Comparison of ENCODE assay signal across 29 cellular contexts in the genomic region with DNA sequence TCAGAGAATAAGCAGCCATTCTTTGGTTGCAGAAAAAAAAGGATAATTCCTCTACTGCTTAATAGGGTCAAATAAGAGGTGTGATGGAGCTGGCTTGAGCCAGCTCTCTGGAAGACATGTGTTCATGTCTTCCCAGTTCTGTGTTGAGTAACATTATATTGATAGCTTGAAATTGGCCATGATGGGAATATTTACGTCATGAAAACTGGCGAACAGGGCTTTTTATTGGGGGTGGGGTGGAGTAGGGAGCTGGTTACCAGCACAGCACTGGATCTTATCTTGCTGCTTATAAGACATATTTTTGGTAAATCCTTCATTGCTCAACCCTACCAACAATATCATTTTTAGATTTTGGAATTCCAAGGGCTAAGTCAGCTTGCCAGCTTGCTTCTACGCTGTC. TPM values are rescaled to one million over a fixed set of nuclear protein-coding genes. Genes with fewer than 3 reads are reported as not detected.
DNase-seq lines count a peak whose midpoint lies in the region; ATAC-seq and TF ChIP-seq lines count a peak whose summit lies in the region.
"Had no signal": no experiment of that assay in that cellular context is flagged by ENCODE, and none has a peak within 500 bp of the region (broad histone marks: within the 10 kb centered on the region; RNA-seq: fewer than 3 reads in every experiment).

No MANE protein-coding gene starts in this region.

- no peaks in the 10 kb centered on the region for H3K79me2 ChIP-seq in GM23338 (replicated peaks; ENCODE audit: insufficient read depth)

- no peaks in the 10 kb centered on the region for H3K79me1 ChIP-seq in neuronal stem cell (ENCODE audit: low read depth, low read length)

- no peak overlapping the region for H3K4ac ChIP-seq in neuronal stem cell (ENCODE audit: low read length)

- H4K8ac ChIP-seq in neuronal stem cell (ENCODE audit: low read depth, low read length) = no peak overlapping the region

- H3K27me3 Mint-ChIP-seq in GM23338 (ENCODE audit: insufficient read depth, low read depth, poor library complexity) = peaks cover 1% of the 10 kb centered on the region
- no peaks in the 10 kb centered on the region for H3K27me3 Mint-ChIP-seq in chondrocyte (ENCODE audit: low read depth)
- H3K27me3 Mint-ChIP-seq in CD4-positive, alpha-beta memory T cell = no peaks in the 10 kb centered on the region
- H3K27me3 Mint-ChIP-seq: activated CD4-positive, alpha-beta T cell treated with anti-CD3 and anti-CD28 coated beads, Interleukin-2, amount 10 ng/mL, durations not matched to agents 7 days and 5 days had no signal

- H2AK5ac ChIP-seq in neuronal stem cell (ENCODE audit: low read depth, low read length) = no peak overlapping the region

- H4K91ac ChIP-seq in neuronal stem cell (ENCODE audit: low read depth, low read length, poor library complexity) = no peak overlapping the region

- intact Hi-C loops in left cardiac atrium (cut with DNase I) = no loop called here
- intact Hi-C loops in sciatic nerve (cut with DNase I) = no loop called here
- intact Hi-C loops in CD4-positive, alpha-beta memory T cell (cut with micrococcal nuclease) = no loop called here

- no peak overlapping the region for H3K18ac ChIP-seq in neuronal stem cell (ENCODE audit: low read length)

- no CpG with 5 or more reads among the region's 3 CpGs for WGBS in neuronal stem cell (ENCODE audit: extremely low coverage in 2 of 2, insufficient read length in 2 of 2, insufficient replicate concordance in 1 of 2), 2 donors

- ATAC-seq in GM23338 (no peak), left cardiac atrium (peak; percentile 91 to 92), sciatic nerve (peak; percentile 65)
- ATAC-seq: GM12878, natural killer cell, WTC11 had no signal

- no peaks in the 10 kb centered on the region for H3K9me2 ChIP-seq in GM23338 (ENCODE audit: insufficient read depth)

- no peak overlapping the region for H2BK120ac ChIP-seq in neuronal stem cell (ENCODE audit: low read depth, low read length)

- POLR2A ChIA-PET in CD4-positive, alpha-beta memory T cell (lab: Charles Lee; ENCODE audit: partially characterized antibody) = no interaction called here

- H3K27me3 ChIP-seq in GM23338 (ENCODE audit: insufficient read depth) = no peaks in the 10 kb centered on the region
- H3K27me3 ChIP-seq in CD4-positive, alpha-beta memory T cell (ENCODE audit: insufficient read depth, low read length) = no peaks in the 10 kb centered on the region
- H3K27me3 ChIP-seq in neuronal stem cell (ENCODE audit: control insufficient read depth in 3 of 3, insufficient read depth in 3 of 3, low read depth in 1 of 3, low read length in 3 of 3) = no peaks in the 10 kb centered on the region
- H3K27me3 ChIP-seq: SJCRH30, spleen had no signal

- H4K20me1 ChIP-seq in GM23338 (replicated peaks; ENCODE audit: insufficient read depth) = no peaks in the 10 kb centered on the region

- DNase-seq in GM23338 (ENCODE audit: low spot score) = no peak
- DNase-seq in chondrocyte (ENCODE audit: low spot score) = no peak
- DNase-seq in left cardiac atrium = no peak
- DNase-seq in sciatic nerve (ENCODE audit: low spot score) = no peak
- DNase-seq in UCSD-AML1 (lab: John Stamatoyannopoulos, UW; ENCODE audit: unreplicated experiment) = no peak
- DNase-seq in CD4-positive, alpha-beta memory T cell = no peak
- DNase-seq in neuronal stem cell (ENCODE audit: low spot score) = no peak
- no peak for DNase-seq in middle frontal gyrus (ENCODE audit: extremely low spot score, low spot score)
- DNase-seq: activated CD4-positive, alpha-beta T cell treated with anti-CD3 and anti-CD28 coated beads, Interleukin-2, amount 10 ng/mL, durations not matched to agents 7 days and 5 days; activated naive CD4-positive, alpha-beta T cell treated with anti-CD3 and anti-CD28 coated beads for 36 hours; central memory CD4-positive, alpha-beta T cell; dorsolateral prefrontal cortex; EL; head of caudate nucleus; HFFc6; natural killer cell; NCI-H1417; NCI-H2081; NCI-H345; NCI-H748 treated with DMSO at 0.1 percent for 48 hours; SJCRH30; spleen; T1000 had no signal

- H3K36me3 Mint-ChIP-seq in GM23338 (ENCODE audit: low read depth) = no peaks in the 10 kb centered on the region
- H3K36me3 Mint-ChIP-seq in chondrocyte (ENCODE audit: low read depth) = no peaks in the 10 kb centered on the region
- no peaks in the 10 kb centered on the region for H3K36me3 Mint-ChIP-seq in CD4-positive, alpha-beta memory T cell
- H3K36me3 Mint-ChIP-seq: CD14-positive monocyte, natural killer cell, WTC11 had no signal

- no peaks in the 10 kb centered on the region for H3K9me3 ChIP-seq in CD4-positive, alpha-beta memory T cell (ENCODE audit: control insufficient read depth in 1 of 2, low read length in 2 of 2)
- no peaks in the 10 kb centered on the region for H3K9me3 ChIP-seq in neuronal stem cell (replicated peaks in 1 of 2; ENCODE audit: control insufficient read depth in 2 of 2, insufficient read depth in 1 of 2, low read depth in 1 of 2, low read length in 2 of 2)
- H3K9me3 ChIP-seq: SJCRH30, spleen had no signal

- no peak overlapping the region for H3K4me3 ChIP-seq in GM23338
- H3K4me3 ChIP-seq in CD4-positive, alpha-beta memory T cell (ENCODE audit: low read length in 2 of 2) = no peak overlapping the region
- no peak overlapping the region for H3K4me3 ChIP-seq in neuronal stem cell (ENCODE audit: low read length in 2 of 2)
- H3K4me3 ChIP-seq: dorsolateral prefrontal cortex, GM12878, SJCRH30, spleen had no signal

- H3K4me2 ChIP-seq in GM23338 = no peak overlapping the region
- H3K4me2 ChIP-seq in neuronal stem cell (ENCODE audit: insufficient read depth, low read length, poor library complexity, severe bottlenecking) = no peak overlapping the region
- H3K4me2 ChIP-seq: KMS-11 had no signal

- H3K27ac Mint-ChIP-seq in GM23338 (no peak overlapping the region), chondrocyte (ENCODE audit: unreplicated experiment) (peak overlapping the region; percentile 88)
- H3K27ac Mint-ChIP-seq in CD4-positive, alpha-beta memory T cell = no peak overlapping the region
- H3K27ac Mint-ChIP-seq: activated CD4-positive, alpha-beta T cell treated with anti-CD3 and anti-CD28 coated beads, Interleukin-2, amount 10 ng/mL, durations not matched to agents 7 days and 5 days; activated naive CD4-positive, alpha-beta T cell treated with anti-CD3 and anti-CD28 coated beads for 36 hours; HFFc6; natural killer cell; WTC11 had no signal

- H2AFZ ChIP-seq in GM23338 = peak overlapping the region; percentile 34; the same call in 1 of the 2 replicates
- no peak overlapping the region for H2AFZ ChIP-seq in neuronal stem cell (ENCODE audit: low read length)

- TF ChIP-seq CTCF in GM23338 (conservative IDR thresholded peaks at IDR 0.05; ENCODE audit: low read depth in 2 of 2) (peak in 1 of 2 experiments; percentile 23; a peak in 1 of 4 replicates), chondrocyte (IDR thresholded peaks at IDR 0.05) (no peak)

- no peak overlapping the region for H3K4me3 Mint-ChIP-seq in GM23338
- no peak overlapping the region for H3K4me3 Mint-ChIP-seq in chondrocyte (ENCODE audit: unreplicated experiment)
- no peak overlapping the region for H3K4me3 Mint-ChIP-seq in CD4-positive, alpha-beta memory T cell
- H3K4me3 Mint-ChIP-seq: activated CD4-positive, alpha-beta T cell treated with anti-CD3 and anti-CD28 coated beads, Interleukin-2, amount 10 ng/mL, durations not matched to agents 7 days and 5 days; activated naive CD4-positive, alpha-beta T cell treated with anti-CD3 and anti-CD28 coated beads for 36 hours; CD14-positive monocyte; HFFc6; natural killer cell; WTC11 had no signal

- H2BK12ac ChIP-seq in neuronal stem cell (ENCODE audit: low read length) = no peak overlapping the region

- no peaks in the 10 kb centered on the region for H3K4me1 ChIP-seq in GM23338 (ENCODE audit: insufficient read depth)
- H3K4me1 ChIP-seq in CD4-positive, alpha-beta memory T cell (ENCODE audit: insufficient read depth, low read length) = no peaks in the 10 kb centered on the region
- no peaks in the 10 kb centered on the region for H3K4me1 ChIP-seq in neuronal stem cell (ENCODE audit: control insufficient read depth in 2 of 2, insufficient read depth in 1 of 2, low read depth in 1 of 2, low read length in 2 of 2)

- H2BK5ac ChIP-seq in neuronal stem cell (ENCODE audit: low read length) = no peak overlapping the region

- H3K36me3 ChIP-seq in GM23338 (ENCODE audit: insufficient read depth) (no peaks in the 10 kb centered on the region), neuronal stem cell (replicated peaks in 1 of 2; ENCODE audit: control insufficient read depth in 2 of 2, insufficient read depth in 2 of 2, low read length in 2 of 2) (no peaks in the 10 kb centered on the region)
- H3K36me3 ChIP-seq in CD4-positive, alpha-beta memory T cell (ENCODE audit: insufficient read depth, low read length) = no peaks in the 10 kb centered on the region
- H3K36me3 ChIP-seq: SJCRH30, spleen had no signal

- H3K9ac ChIP-seq in neuronal stem cell (ENCODE audit: low read depth, low read length, poor library complexity) = no peak overlapping the region
- H3K9ac ChIP-seq: KMS-11 had no signal

- H3K4me1 Mint-ChIP-seq in GM23338 = no peaks in the 10 kb centered on the region
- H3K4me1 Mint-ChIP-seq in chondrocyte (ENCODE audit: low read depth) = peaks cover 58% of the 10 kb centered on the region
- H3K4me1 Mint-ChIP-seq in CD4-positive, alpha-beta memory T cell = no peaks in the 10 kb centered on the region
- H3K4me1 Mint-ChIP-seq: WTC11 had no signal

- H3K23ac ChIP-seq in neuronal stem cell (ENCODE audit: low read depth, low read length, poor library complexity) = no peak overlapping the region

- H2BK15ac ChIP-seq in neuronal stem cell (ENCODE audit: low read length) = no peak overlapping the region

- no peak overlapping the region for H3K14ac ChIP-seq in neuronal stem cell (ENCODE audit: low read length)

- H3F3A ChIP-seq in GM23338 (replicated peaks; ENCODE audit: low read depth) = no peaks in the 10 kb centered on the region

- H3K9me3 Mint-ChIP-seq in GM23338 (no peaks in the 10 kb centered on the region), chondrocyte (ENCODE audit: low read depth) (no peaks in the 10 kb centered on the region)
- peaks cover 0 to 5% (median 0%) of the 10 kb centered on the region in 8 donors for H3K9me3 Mint-ChIP-seq in CD4-positive, alpha-beta memory T cell
- H3K9me3 Mint-ChIP-seq: activated naive CD4-positive, alpha-beta T cell treated with anti-CD3 and anti-CD28 coated beads for 36 hours; HFFc6; natural killer cell; WTC11 had no signal

- H3K27ac ChIP-seq in GM23338 (ENCODE audit: low read depth) (no peak overlapping the region), neuronal stem cell (replicated peaks; ENCODE audit: low read length) (no peak overlapping the region)
- no peak overlapping the region for H3K27ac ChIP-seq in CD4-positive, alpha-beta memory T cell (ENCODE audit: low read depth, low read length)
- H3K27ac ChIP-seq: dorsolateral prefrontal cortex, KMS-11, SJCRH30 had no signal

- CTCF ChIA-PET in CD4-positive, alpha-beta memory T cell (lab: Charles Lee; ENCODE audit: partially characterized antibody) = no interaction called here

RNA-seq across cellular contexts. Expression of gene GBA3, which starts 25.4 kb away (rescaled TPM):
- not detected in 2 replicates for total RNA-seq in GM23338 (2014; rRNA removed; shearing (Covaris generic))
- polyA plus RNA-seq in GM23338 (2016; fragmentation: Nextera tagmentation; extraction: Ambion mirVana) = not detected in 2 replicates
- total RNA-seq in chondrocyte = not detected in 3 replicates
- not detected for total RNA-seq in left cardiac atrium
- not detected for total RNA-seq in sciatic nerve
- total RNA-seq in CD4-positive, alpha-beta memory T cell = not detected
- polyA plus RNA-seq in CD4-positive, alpha-beta memory T cell = not detected
- polyA plus RNA-seq in neuronal stem cell (2013, experiment 1 of 2) = not detected
- polyA plus RNA-seq in neuronal stem cell (2013, experiment 2 of 2) = not detected
- total RNA-seq: activated CD4-positive, alpha-beta T cell treated with anti-CD3 and anti-CD28 coated beads, Interleukin-2, amount 10 ng/mL, durations not matched to agents 7 days and 5 days; activated naive CD4-positive, alpha-beta T cell treated with anti-CD3 and anti-CD28 coated beads for 36 hours; fibroblast of lung; HFFc6; natural killer cell; osteocyte; SJCRH30 had no signal
- polyA plus RNA-seq: CD14-positive monocyte, fibroblast of lung had no signal
